In the genomic region with DNA sequence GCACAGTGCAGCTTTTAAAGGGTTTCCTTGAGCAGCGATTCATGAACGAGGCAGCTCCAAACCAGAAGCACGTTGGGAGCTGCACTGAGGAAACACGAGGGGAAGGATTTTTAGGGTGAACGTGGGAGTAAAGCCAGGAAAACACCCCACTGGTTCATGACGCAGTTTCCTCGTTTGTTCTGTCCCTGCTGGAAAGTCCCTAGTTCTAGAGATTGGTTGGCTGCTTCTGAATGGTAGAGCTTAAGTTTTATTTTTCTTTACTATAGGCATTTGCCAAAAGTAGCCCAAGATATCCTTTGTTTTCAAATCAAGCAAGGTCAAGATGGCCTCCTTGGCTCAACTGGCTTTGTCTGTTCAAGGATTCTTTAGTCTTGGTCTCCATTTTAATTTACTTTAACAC, we compare ENCODE assay signal across 11 cellular contexts.
DNase-seq lines count a peak whose midpoint lies in the region; ATAC-seq, FAIRE-seq and TF ChIP-seq lines count a peak whose summit lies in the region.
"Had no signal": no experiment of that assay in that cellular context is flagged by ENCODE, and none has a peak within 500 bp of the region (broad histone marks: within the 10 kb centered on the region; RNA-seq: fewer than 3 reads in every experiment).

No MANE protein-coding gene starts in this region.

- H3K27me3 Mint-ChIP-seq in activated T-helper 1 cell treated with anti-CD3 and anti-CD28 coated beads, Interleukin-12 subunit alpha, Interleukin-12 subunit beta, Interleukin-2, Interleukin-4 antibody, amounts not matched to agents 30 ng/mL and 10 ng/mL and 1 ng/mL, durations not matched to agents 14 hours and 24 hours and 36 hours (ENCODE audit: insufficient read depth), result no peaks in the 10 kb centered on the region
- no peaks in the 10 kb centered on the region for H3K27me3 Mint-ChIP-seq in naive thymus-derived CD4-positive, alpha-beta T cell

- TF ChIP-seq CTCF in lower lobe of right lung (IDR thresholded peaks at IDR 0.05), result no peak

- no peaks in the 10 kb centered on the region for H3K9me3 ChIP-seq in naive thymus-derived CD4-positive, alpha-beta T cell (ENCODE audit: control insufficient read depth in 2 of 3, low read length in 3 of 3)
- H3K9me3 ChIP-seq in lower lobe of right lung, result no peaks in the 10 kb centered on the region
- H3K9me3 ChIP-seq: MG63 had no signal

- peak overlapping the region; percentile 87 for H3K27ac Mint-ChIP-seq in activated T-helper 1 cell treated with anti-CD3 and anti-CD28 coated beads, Interleukin-12 subunit alpha, Interleukin-12 subunit beta, Interleukin-2, Interleukin-4 antibody, amounts not matched to agents 30 ng/mL and 10 ng/mL and 1 ng/mL, durations not matched to agents 14 hours and 24 hours and 36 hours
- H3K27ac Mint-ChIP-seq in naive thymus-derived CD4-positive, alpha-beta T cell, result peak overlapping the region in 4 of 9 donors; percentile 22 to 70 (median 52)

- peaks cover 43% of the 10 kb centered on the region for H3K4me1 Mint-ChIP-seq in activated T-helper 1 cell treated with anti-CD3 and anti-CD28 coated beads, Interleukin-12 subunit alpha, Interleukin-12 subunit beta, Interleukin-2, Interleukin-4 antibody, amounts not matched to agents 30 ng/mL and 10 ng/mL and 1 ng/mL, durations not matched to agents 14 hours and 24 hours and 36 hours (ENCODE audit: low read depth)
- peaks cover 6 to 44% (median 22%) of the 10 kb centered on the region in 7 donors for H3K4me1 Mint-ChIP-seq in naive thymus-derived CD4-positive, alpha-beta T cell

- H3K36me3 ChIP-seq in ACC112 (ENCODE audit: insufficient read depth, low read length), result peaks cover 27% of the 10 kb centered on the region; the same call in 1 of the 2 replicates
- peaks cover 12 to 86% (median 14%) of the 10 kb centered on the region in 3 experiments for H3K36me3 ChIP-seq in naive thymus-derived CD4-positive, alpha-beta T cell (ENCODE audit: control insufficient read depth in 2 of 3, insufficient read depth in 3 of 3, low read length in 3 of 3)
- peaks cover 90% of the 10 kb centered on the region for H3K36me3 ChIP-seq in lower lobe of right lung

- H3K4me3 ChIP-seq in ACC112 (ENCODE audit: low read depth, low read length) (no peak overlapping the region), lower lobe of right lung (no peak overlapping the region)
- H3K4me3 ChIP-seq in naive thymus-derived CD4-positive, alpha-beta T cell (ENCODE audit: low read length), result no peak overlapping the region
- H3K4me3 ChIP-seq: MG63, smooth muscle cell had no signal

- peaks cover 5% of the 10 kb centered on the region for H3K9me3 Mint-ChIP-seq in activated T-helper 1 cell treated with anti-CD3 and anti-CD28 coated beads, Interleukin-12 subunit alpha, Interleukin-12 subunit beta, Interleukin-2, Interleukin-4 antibody, amounts not matched to agents 30 ng/mL and 10 ng/mL and 1 ng/mL, durations not matched to agents 14 hours and 24 hours and 36 hours
- H3K9me3 Mint-ChIP-seq in naive thymus-derived CD4-positive, alpha-beta T cell, result peaks cover 0 to 1% (median 0%) of the 10 kb centered on the region in 11 donors
- H3K9me3 Mint-ChIP-seq: neural crest cell had no signal

- CTCF ChIA-PET in naive thymus-derived CD4-positive, alpha-beta T cell (lab: Charles Lee), result no interaction called here

- peak; percentile 56 for FAIRE-seq in GM12892 (lab: Jason Lieb, UNC)

- DNase-seq in GM12892 (ENCODE audit: insufficient read length), result no peak
- peak; percentile 19 for DNase-seq in activated T-helper 1 cell treated with anti-CD3 and anti-CD28 coated beads, Interleukin-12 subunit alpha, Interleukin-12 subunit beta, Interleukin-2, Interleukin-4 antibody, amounts not matched to agents 30 ng/mL and 10 ng/mL and 1 ng/mL, durations not matched to agents 14 hours and 24 hours and 36 hours (ENCODE audit: low spot score)
- DNase-seq in naive thymus-derived CD4-positive, alpha-beta T cell, result no peak
- DNase-seq in cerebellar nuclear complex (lab: John Stamatoyannopoulos, UW), result no peak
- no peak for DNase-seq in lower lobe of right lung

- H3K4me1 ChIP-seq in ACC112 (ENCODE audit: control insufficient read depth, insufficient read depth, low read length, unreplicated experiment) (peaks cover 17% of the 10 kb centered on the region), lower lobe of right lung (no peaks in the 10 kb centered on the region)
- H3K4me1 ChIP-seq in naive thymus-derived CD4-positive, alpha-beta T cell (ENCODE audit: control insufficient read depth in 2 of 2, insufficient read depth in 2 of 2, low read length in 2 of 2), result peaks cover 0 to 16% of the 10 kb centered on the region in 2 donors

- no peak for TF ChIP-seq POLR2A in GM12892 (IDR thresholded peaks at IDR 0.05; ENCODE audit: low read depth, low read length)

- peak overlapping the region; percentile 50; the same call in 1 of the 2 replicates for H3K27ac ChIP-seq in ACC112 (ENCODE audit: low read depth, low read length)
- no peak overlapping the region for H3K27ac ChIP-seq in naive thymus-derived CD4-positive, alpha-beta T cell (ENCODE audit: low read depth, low read length)
- H3K27ac ChIP-seq in lower lobe of right lung, result no peak overlapping the region

- H3K27me3 ChIP-seq in ACC112 (ENCODE audit: insufficient read depth, low read length) (no peaks in the 10 kb centered on the region), lower lobe of right lung (ENCODE audit: low read depth) (no peaks in the 10 kb centered on the region)
- H3K27me3 ChIP-seq in naive thymus-derived CD4-positive, alpha-beta T cell (ENCODE audit: control insufficient read depth in 2 of 2, insufficient read depth in 2 of 2, low read length in 2 of 2), result no peaks in the 10 kb centered on the region
- H3K27me3 ChIP-seq: MG63 had no signal

- intact Hi-C loops in activated T-helper 1 cell treated with anti-CD3 and anti-CD28 coated beads, Interleukin-12 subunit alpha, Interleukin-12 subunit beta, Interleukin-2, Interleukin-4 antibody, amounts not matched to agents 30 ng/mL and 10 ng/mL and 1 ng/mL, durations not matched to agents 14 hours and 24 hours and 36 hours (cut with micrococcal nuclease), result no loop called here
- intact Hi-C loops in naive thymus-derived CD4-positive, alpha-beta T cell (cut with micrococcal nuclease), result no loop called here
- intact Hi-C loops in lower lobe of right lung (cut with DNase I), result no loop called here

- peaks cover 10% of the 10 kb centered on the region for H3K79me2 ChIP-seq in ACC112 (ENCODE audit: control insufficient read depth, insufficient read depth, low read length, unreplicated experiment)

- peaks cover 67% of the 10 kb centered on the region for H3K36me3 Mint-ChIP-seq in activated T-helper 1 cell treated with anti-CD3 and anti-CD28 coated beads, Interleukin-12 subunit alpha, Interleukin-12 subunit beta, Interleukin-2, Interleukin-4 antibody, amounts not matched to agents 30 ng/mL and 10 ng/mL and 1 ng/mL, durations not matched to agents 14 hours and 24 hours and 36 hours (ENCODE audit: low read depth)
- peaks cover 26 to 71% (median 48%) of the 10 kb centered on the region in 5 donors for H3K36me3 Mint-ChIP-seq in naive thymus-derived CD4-positive, alpha-beta T cell

- ATAC-seq in naive thymus-derived CD4-positive, alpha-beta T cell, result peak; percentile 61
- no peak for ATAC-seq in lower lobe of right lung
- no peak for ATAC-seq in GM19324 (IDR thresholded peaks at IDR 0.05; ENCODE audit: low FRiP score, unreplicated experiment)
- ATAC-seq in GM21515 (IDR thresholded peaks at IDR 0.05; ENCODE audit: unreplicated experiment), result no peak

- H2AFZ ChIP-seq in ACC112 (ENCODE audit: low read length, unreplicated experiment), result no peak overlapping the region

- POLR2A ChIA-PET in naive thymus-derived CD4-positive, alpha-beta T cell (lab: Charles Lee), result no interaction called here

- no peak overlapping the region for H3K4me3 Mint-ChIP-seq in activated T-helper 1 cell treated with anti-CD3 and anti-CD28 coated beads, Interleukin-12 subunit alpha, Interleukin-12 subunit beta, Interleukin-2, Interleukin-4 antibody, amounts not matched to agents 30 ng/mL and 10 ng/mL and 1 ng/mL, durations not matched to agents 14 hours and 24 hours and 36 hours
- no peak overlapping the region for H3K4me3 Mint-ChIP-seq in naive thymus-derived CD4-positive, alpha-beta T cell
- H3K4me3 Mint-ChIP-seq: neural crest cell had no signal
